ENCODE assay signal across 21 cellular contexts in genomic region chr2:129443235-129443884, GRCh38.
DNase-seq lines count a peak whose midpoint lies in the region; ATAC-seq lines count a peak whose summit lies in the region.
"Had no signal": no experiment of that assay in that cellular context is flagged by ENCODE, and none has a peak within 500 bp of the region (broad histone marks: within the 10 kb centered on the region; RNA-seq: fewer than 3 reads in every experiment).

No MANE protein-coding gene starts in this region.

- in situ Hi-C loops in KBM-7 (cut with MboI; ENCODE audit: low pct_unique_long_range_greater_than_20kb, low sequenced_read_pairs), result no loop called here

- ATAC-seq in memory B cell (ENCODE audit: low read depth), result no peak
- no peak for ATAC-seq in left ventricle myocardium superior
- ATAC-seq: activated T-helper 17 cell treated with anti-CD3 and anti-CD28 coated beads, Interleukin-2, amount 50 U/mL, for 72 hours had no signal

- no peaks in the 10 kb centered on the region for H3K36me3 Mint-ChIP-seq in memory B cell

- peak overlapping the region; percentile 35 for H3K4me3 Mint-ChIP-seq in memory B cell
- H3K4me3 Mint-ChIP-seq: activated T-helper 17 cell treated with anti-CD3 and anti-CD28 coated beads, Interleukin-2, amount 50 U/mL, for 72 hours; neural crest cell had no signal

- no peaks in the 10 kb centered on the region for H3K9me3 Mint-ChIP-seq in memory B cell
- H3K9me3 Mint-ChIP-seq: neural crest cell had no signal

- H3K4me3 ChIP-seq in GM08714 (ENCODE audit: low read length), result peak overlapping the region; percentile 47; the same call in 1 of the 2 replicates
- H3K4me3 ChIP-seq: adrenal gland; BLaER1 treated with 17β-estradiol and CSF1 and Interleukin-3, amounts not matched to agents 10 nM and 100 nM; transverse colon had no signal

- peak; percentile 13 for DNase-seq in KBM-7
- DNase-seq in RKO (ENCODE audit: low spot score), result peak; percentile 60
- DNase-seq in memory B cell (ENCODE audit: low spot score in 2 of 2), result no peak
- DNase-seq in globus pallidus (ENCODE audit: low spot score), result no peak
- DNase-seq in amygdala (lab: John Stamatoyannopoulos, UW), result no peak
- DNase-seq in left ventricle myocardium superior, result no peak
- DNase-seq: activated CD4-positive, CD25-positive, alpha-beta regulatory T cell; adrenal gland; central memory CD4-positive, alpha-beta T cell; effector CD4-positive, alpha-beta T cell; HCEC 1CT; islet precursor cell; NCI-H1092; NCI-H2171 treated with DMSO at 0.1 percent for 48 hours; NCI-H82; stimulated activated naive CD4-positive, alpha-beta T cell treated with Interleukin-2 at 50 U/mL for 16 hours; transverse colon had no signal

- no peaks in the 10 kb centered on the region for H3K4me1 Mint-ChIP-seq in memory B cell
- H3K4me1 Mint-ChIP-seq: activated T-helper 17 cell treated with anti-CD3 and anti-CD28 coated beads, Interleukin-2, amount 50 U/mL, for 72 hours had no signal

- intact Hi-C loops in left ventricle myocardium superior (cut with micrococcal nuclease), result no loop called here

- no peak overlapping the region for H3K27ac Mint-ChIP-seq in memory B cell
- H3K27ac Mint-ChIP-seq: activated T-helper 17 cell treated with anti-CD3 and anti-CD28 coated beads, Interleukin-2, amount 50 U/mL, for 72 hours had no signal

- H3K27me3 Mint-ChIP-seq in memory B cell, result peaks cover 11% of the 10 kb centered on the region

Comparison
In these comparisons a context has a peak if more than half of its experiments do, and no peak if none do; other contexts are left out.
1. DNase-seq: peak in KBM-7 (single experiment) and RKO (single experiment); none in memory B cell (0 of 2), globus pallidus (single experiment), amygdala (0 of 56) and left ventricle myocardium superior (single experiment).